Comparison of ENCODE assay signal across 1 cellular context in genomic region chr1:212858055-212858460, GRCh38.
A peak's percentile ranks its signal among the peaks of the same experiment; 100 is the strongest.
TF ChIP-seq lines count a peak whose summit lies in the region.

Gene FLVCR1, plus strand, starts transcription at chr1:212858275. Its CDS starts 178 bp downstream, at chr1:212858453.

TF ChIP-seq in H1, 55 proteins besides CTCF, POLR2A, EP300 and RAD21:
- TF ChIP-seq CBX8 (IDR thresholded peaks at IDR 0.05; ENCODE audit: borderline replicate concordance, low read depth, low read length) = no peak
- TF ChIP-seq SIN3A (conservative IDR thresholded peaks at IDR 0.05 in 1 of 2, IDR thresholded peaks at IDR 0.05 in 1 of 2; ENCODE audit: low read depth in 1 of 2, low read length in 2 of 2) = peak; percentile 14 to 41; a peak in 1 of 4 replicates
- no peak for TF ChIP-seq TCF12 (IDR thresholded peaks at IDR 0.05; ENCODE audit: low read depth, low read length)
- no peak for TF ChIP-seq NRF1 (IDR thresholded peaks at IDR 0.05; ENCODE audit: low read depth, low read length)
- TF ChIP-seq RBBP5 (IDR thresholded peaks at IDR 0.05; ENCODE audit: borderline replicate concordance, low read depth, low read length) = peak; percentile 87; the same call in 1 of the 2 replicates
- no peak for TF ChIP-seq SUZ12 (IDR thresholded peaks at IDR 0.05; ENCODE audit: low read length)
- TF ChIP-seq YY1 (IDR thresholded peaks at IDR 0.05; ENCODE audit: low read depth, low read length) = peak; percentile 48; the same call in 1 of the 2 replicates
- TF ChIP-seq JUN (IDR thresholded peaks at IDR 0.05; ENCODE audit: low read depth, low read length) = no peak
- no peak for TF ChIP-seq SIX5 (IDR thresholded peaks at IDR 0.05; ENCODE audit: low read depth, low read length)
- TF ChIP-seq, protein P1, sequence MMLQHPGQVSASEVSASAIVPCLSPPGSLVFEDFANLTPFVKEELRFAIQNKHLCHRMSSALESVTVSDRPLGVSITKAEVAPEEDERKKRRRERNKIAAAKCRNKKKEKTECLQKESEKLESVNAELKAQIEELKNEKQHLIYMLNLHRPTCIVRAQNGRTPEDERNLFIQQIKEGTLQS (IDR thresholded peaks at IDR 0.05; ENCODE audit: insufficient read depth, low read depth, low read length) = no peak
- peak; percentile 79 for TF ChIP-seq KDM4A (IDR thresholded peaks at IDR 0.05; ENCODE audit: low read depth, low read length, severe bottlenecking)
- no peak for TF ChIP-seq KDM5A (IDR thresholded peaks at IDR 0.05; ENCODE audit: low read length)
- no peak for TF ChIP-seq FOSL1 (IDR thresholded peaks at IDR 0.05; ENCODE audit: insufficient read depth, low read depth, low read length)
- TF ChIP-seq HDAC2 (IDR thresholded peaks at IDR 0.05; ENCODE audit: borderline replicate concordance in 1 of 2, low read depth in 2 of 2, low read length in 2 of 2) = 0 out of 4 replicates have a peak, but pooled peaks of 1 of the 2 experiments have one; percentile 11
- TF ChIP-seq KDM1A (IDR thresholded peaks at IDR 0.05; ENCODE audit: borderline replicate concordance, low read length) = no peak
- peak; percentile 58 for TF ChIP-seq TAF7 (optimal IDR thresholded peaks at IDR 0.05; ENCODE audit: borderline replicate concordance, low read depth, low read length)
- TF ChIP-seq MAX (IDR thresholded peaks at IDR 0.05) = peak; percentile 59
- TF ChIP-seq POLR2AphosphoS5 (IDR thresholded peaks at IDR 0.05; ENCODE audit: low read depth, low read length) = peak; percentile 54; the same call in 1 of the 2 replicates
- no peak for TF ChIP-seq SP2 (IDR thresholded peaks at IDR 0.05; ENCODE audit: low read length)
- TF ChIP-seq TEAD4 (IDR thresholded peaks at IDR 0.05; ENCODE audit: low read depth, low read length) = no peak
- no peak for TF ChIP-seq BCL11A (IDR thresholded peaks at IDR 0.05; ENCODE audit: low read depth in 2 of 2, low read length in 2 of 2)
- peak; percentile 34; the same call in 1 of the 2 replicates for TF ChIP-seq EGR1 (IDR thresholded peaks at IDR 0.05; ENCODE audit: borderline replicate concordance, low read depth, low read length)
- no peak for TF ChIP-seq SIRT6 (IDR thresholded peaks at IDR 0.05; ENCODE audit: low read length)
- TF ChIP-seq CBX5 (IDR thresholded peaks at IDR 0.05; ENCODE audit: low read depth, low read length) = no peak
- no peak for TF ChIP-seq RXRA (IDR thresholded peaks at IDR 0.05; ENCODE audit: insufficient read depth, low read depth, low read length)
- TF ChIP-seq, protein P2, sequence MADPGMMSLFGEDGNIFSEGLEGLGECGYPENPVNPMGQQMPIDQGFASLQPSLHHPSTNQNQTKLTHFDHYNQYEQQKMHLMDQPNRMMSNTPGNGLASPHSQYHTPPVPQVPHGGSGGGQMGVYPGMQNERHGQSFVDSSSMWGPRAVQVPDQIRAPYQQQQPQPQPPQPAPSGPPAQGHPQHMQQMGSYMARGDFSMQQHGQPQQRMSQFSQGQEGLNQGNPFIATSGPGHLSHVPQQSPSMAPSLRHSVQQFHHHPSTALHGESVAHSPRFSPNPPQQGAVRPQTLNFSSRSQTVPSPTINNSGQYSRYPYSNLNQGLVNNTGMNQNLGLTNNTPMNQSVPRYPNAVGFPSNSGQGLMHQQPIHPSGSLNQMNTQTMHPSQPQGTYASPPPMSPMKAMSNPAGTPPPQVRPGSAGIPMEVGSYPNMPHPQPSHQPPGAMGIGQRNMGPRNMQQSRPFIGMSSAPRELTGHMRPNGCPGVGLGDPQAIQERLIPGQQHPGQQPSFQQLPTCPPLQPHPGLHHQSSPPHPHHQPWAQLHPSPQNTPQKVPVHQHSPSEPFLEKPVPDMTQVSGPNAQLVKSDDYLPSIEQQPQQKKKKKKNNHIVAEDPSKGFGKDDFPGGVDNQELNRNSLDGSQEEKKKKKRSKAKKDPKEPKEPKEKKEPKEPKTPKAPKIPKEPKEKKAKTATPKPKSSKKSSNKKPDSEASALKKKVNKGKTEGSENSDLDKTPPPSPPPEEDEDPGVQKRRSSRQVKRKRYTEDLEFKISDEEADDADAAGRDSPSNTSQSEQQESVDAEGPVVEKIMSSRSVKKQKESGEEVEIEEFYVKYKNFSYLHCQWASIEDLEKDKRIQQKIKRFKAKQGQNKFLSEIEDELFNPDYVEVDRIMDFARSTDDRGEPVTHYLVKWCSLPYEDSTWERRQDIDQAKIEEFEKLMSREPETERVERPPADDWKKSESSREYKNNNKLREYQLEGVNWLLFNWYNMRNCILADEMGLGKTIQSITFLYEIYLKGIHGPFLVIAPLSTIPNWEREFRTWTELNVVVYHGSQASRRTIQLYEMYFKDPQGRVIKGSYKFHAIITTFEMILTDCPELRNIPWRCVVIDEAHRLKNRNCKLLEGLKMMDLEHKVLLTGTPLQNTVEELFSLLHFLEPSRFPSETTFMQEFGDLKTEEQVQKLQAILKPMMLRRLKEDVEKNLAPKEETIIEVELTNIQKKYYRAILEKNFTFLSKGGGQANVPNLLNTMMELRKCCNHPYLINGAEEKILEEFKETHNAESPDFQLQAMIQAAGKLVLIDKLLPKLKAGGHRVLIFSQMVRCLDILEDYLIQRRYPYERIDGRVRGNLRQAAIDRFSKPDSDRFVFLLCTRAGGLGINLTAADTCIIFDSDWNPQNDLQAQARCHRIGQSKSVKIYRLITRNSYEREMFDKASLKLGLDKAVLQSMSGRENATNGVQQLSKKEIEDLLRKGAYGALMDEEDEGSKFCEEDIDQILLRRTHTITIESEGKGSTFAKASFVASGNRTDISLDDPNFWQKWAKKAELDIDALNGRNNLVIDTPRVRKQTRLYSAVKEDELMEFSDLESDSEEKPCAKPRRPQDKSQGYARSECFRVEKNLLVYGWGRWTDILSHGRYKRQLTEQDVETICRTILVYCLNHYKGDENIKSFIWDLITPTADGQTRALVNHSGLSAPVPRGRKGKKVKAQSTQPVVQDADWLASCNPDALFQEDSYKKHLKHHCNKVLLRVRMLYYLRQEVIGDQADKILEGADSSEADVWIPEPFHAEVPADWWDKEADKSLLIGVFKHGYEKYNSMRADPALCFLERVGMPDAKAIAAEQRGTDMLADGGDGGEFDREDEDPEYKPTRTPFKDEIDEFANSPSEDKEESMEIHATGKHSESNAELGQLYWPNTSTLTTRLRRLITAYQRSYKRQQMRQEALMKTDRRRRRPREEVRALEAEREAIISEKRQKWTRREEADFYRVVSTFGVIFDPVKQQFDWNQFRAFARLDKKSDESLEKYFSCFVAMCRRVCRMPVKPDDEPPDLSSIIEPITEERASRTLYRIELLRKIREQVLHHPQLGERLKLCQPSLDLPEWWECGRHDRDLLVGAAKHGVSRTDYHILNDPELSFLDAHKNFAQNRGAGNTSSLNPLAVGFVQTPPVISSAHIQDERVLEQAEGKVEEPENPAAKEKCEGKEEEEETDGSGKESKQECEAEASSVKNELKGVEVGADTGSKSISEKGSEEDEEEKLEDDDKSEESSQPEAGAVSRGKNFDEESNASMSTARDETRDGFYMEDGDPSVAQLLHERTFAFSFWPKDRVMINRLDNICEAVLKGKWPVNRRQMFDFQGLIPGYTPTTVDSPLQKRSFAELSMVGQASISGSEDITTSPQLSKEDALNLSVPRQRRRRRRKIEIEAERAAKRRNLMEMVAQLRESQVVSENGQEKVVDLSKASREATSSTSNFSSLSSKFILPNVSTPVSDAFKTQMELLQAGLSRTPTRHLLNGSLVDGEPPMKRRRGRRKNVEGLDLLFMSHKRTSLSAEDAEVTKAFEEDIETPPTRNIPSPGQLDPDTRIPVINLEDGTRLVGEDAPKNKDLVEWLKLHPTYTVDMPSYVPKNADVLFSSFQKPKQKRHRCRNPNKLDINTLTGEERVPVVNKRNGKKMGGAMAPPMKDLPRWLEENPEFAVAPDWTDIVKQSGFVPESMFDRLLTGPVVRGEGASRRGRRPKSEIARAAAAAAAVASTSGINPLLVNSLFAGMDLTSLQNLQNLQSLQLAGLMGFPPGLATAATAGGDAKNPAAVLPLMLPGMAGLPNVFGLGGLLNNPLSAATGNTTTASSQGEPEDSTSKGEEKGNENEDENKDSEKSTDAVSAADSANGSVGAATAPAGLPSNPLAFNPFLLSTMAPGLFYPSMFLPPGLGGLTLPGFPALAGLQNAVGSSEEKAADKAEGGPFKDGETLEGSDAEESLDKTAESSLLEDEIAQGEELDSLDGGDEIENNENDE (IDR thresholded peaks at IDR 0.05; ENCODE audit: insufficient replicate concordance, low read length) = no peak
- TF ChIP-seq ASH2L (IDR thresholded peaks at IDR 0.05; ENCODE audit: low read length) = peak; percentile 83
- TF ChIP-seq CREB1 (IDR thresholded peaks at IDR 0.05) = peak; percentile 83
- TF ChIP-seq CHD1 (IDR thresholded peaks at IDR 0.05; ENCODE audit: low read depth, low read length) = no peak
- no peak for TF ChIP-seq SAP30 (IDR thresholded peaks at IDR 0.05; ENCODE audit: insufficient read depth, insufficient replicate concordance, low read length)
- TF ChIP-seq E2F6 (IDR thresholded peaks at IDR 0.05) = peak; percentile 43; the same call in 1 of the 2 replicates
- no peak for TF ChIP-seq BRCA1 (IDR thresholded peaks at IDR 0.05; ENCODE audit: low read depth, low read length)
- no peak for TF ChIP-seq HDAC6 (IDR thresholded peaks at IDR 0.05; ENCODE audit: low read depth, low read length)
- peak; percentile 75 for TF ChIP-seq TAF1 (IDR thresholded peaks at IDR 0.05; ENCODE audit: low read depth, low read length)
- TF ChIP-seq RNF2 (IDR thresholded peaks at IDR 0.05; ENCODE audit: borderline replicate concordance, low read depth, low read length, missing control alignments, poor library complexity, severe bottlenecking) = no peak
- TF ChIP-seq RFX5 (IDR thresholded peaks at IDR 0.05; ENCODE audit: borderline replicate concordance, low read depth, low read length) = no peak
- no peak for TF ChIP-seq USF2 (IDR thresholded peaks at IDR 0.05; ENCODE audit: low read length)
- no peak for TF ChIP-seq JUND (IDR thresholded peaks at IDR 0.05; ENCODE audit: low read length)
- no peak for TF ChIP-seq GABPA (IDR thresholded peaks at IDR 0.05; ENCODE audit: borderline replicate concordance, insufficient read depth, low read length)
- TF ChIP-seq NANOG (IDR thresholded peaks at IDR 0.05; ENCODE audit: insufficient read depth, low read depth, low read length, poor library complexity, severe bottlenecking) = no peak
- TF ChIP-seq EZH2 (IDR thresholded peaks at IDR 0.05; ENCODE audit: low read depth, low read length, severe bottlenecking) = no peak
- 0 out of 2 replicates have a peak, but pooled peaks have one; percentile 59 for TF ChIP-seq CHD2 (IDR thresholded peaks at IDR 0.05; ENCODE audit: low read length)
- TF ChIP-seq CTBP2 (IDR thresholded peaks at IDR 0.05; ENCODE audit: borderline replicate concordance, insufficient read depth, insufficient read length, low read length) = no peak
- no peak for TF ChIP-seq GTF2F1 (IDR thresholded peaks at IDR 0.05; ENCODE audit: borderline replicate concordance, low read depth, low read length)
- TF ChIP-seq ZNF274 (IDR thresholded peaks at IDR 0.05; ENCODE audit: borderline replicate concordance, extremely low read depth, low read length) = no peak
- TF ChIP-seq CEBPB (IDR thresholded peaks at IDR 0.05; ENCODE audit: low read depth, low read length) = no peak
- peak; percentile 60; the same call in 1 of the 2 replicates for TF ChIP-seq PHF8 (conservative IDR thresholded peaks at IDR 0.05; ENCODE audit: low read depth, low read length)
- TF ChIP-seq SP4 (IDR thresholded peaks at IDR 0.05; ENCODE audit: low read length) = 0 out of 2 replicates have a peak, but pooled peaks have one; percentile 43
- TF ChIP-seq MAFK (IDR thresholded peaks at IDR 0.05; ENCODE audit: low read depth, low read length) = no peak
- no peak; the same call in none of the 2 replicates for TF ChIP-seq SP1 (IDR thresholded peaks at IDR 0.05; ENCODE audit: low read depth, low read length)
- TF ChIP-seq, protein P3, sequence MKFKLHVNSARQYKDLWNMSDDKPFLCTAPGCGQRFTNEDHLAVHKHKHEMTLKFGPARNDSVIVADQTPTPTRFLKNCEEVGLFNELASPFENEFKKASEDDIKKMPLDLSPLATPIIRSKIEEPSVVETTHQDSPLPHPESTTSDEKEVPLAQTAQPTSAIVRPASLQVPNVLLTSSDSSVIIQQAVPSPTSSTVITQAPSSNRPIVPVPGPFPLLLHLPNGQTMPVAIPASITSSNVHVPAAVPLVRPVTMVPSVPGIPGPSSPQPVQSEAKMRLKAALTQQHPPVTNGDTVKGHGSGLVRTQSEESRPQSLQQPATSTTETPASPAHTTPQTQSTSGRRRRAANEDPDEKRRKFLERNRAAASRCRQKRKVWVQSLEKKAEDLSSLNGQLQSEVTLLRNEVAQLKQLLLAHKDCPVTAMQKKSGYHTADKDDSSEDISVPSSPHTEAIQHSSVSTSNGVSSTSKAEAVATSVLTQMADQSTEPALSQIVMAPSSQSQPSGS (IDR thresholded peaks at IDR 0.05; ENCODE audit: low read length) = no peak
- no peak for TF ChIP-seq BACH1 (IDR thresholded peaks at IDR 0.05; ENCODE audit: low read length)
- no peak for TF ChIP-seq POU5F1 (IDR thresholded peaks at IDR 0.05; ENCODE audit: low read depth, low read length)
- no peak for TF ChIP-seq SRF (IDR thresholded peaks at IDR 0.05; ENCODE audit: low read depth, low read length)
- TF ChIP-seq TBP (IDR thresholded peaks at IDR 0.05; ENCODE audit: low read depth, low read length) = peak; percentile 72
TF ChIP-seq in H1: peak in this region for 17.
